8 cellular contexts compared by ENCODE assay signal in the genomic region with DNA sequence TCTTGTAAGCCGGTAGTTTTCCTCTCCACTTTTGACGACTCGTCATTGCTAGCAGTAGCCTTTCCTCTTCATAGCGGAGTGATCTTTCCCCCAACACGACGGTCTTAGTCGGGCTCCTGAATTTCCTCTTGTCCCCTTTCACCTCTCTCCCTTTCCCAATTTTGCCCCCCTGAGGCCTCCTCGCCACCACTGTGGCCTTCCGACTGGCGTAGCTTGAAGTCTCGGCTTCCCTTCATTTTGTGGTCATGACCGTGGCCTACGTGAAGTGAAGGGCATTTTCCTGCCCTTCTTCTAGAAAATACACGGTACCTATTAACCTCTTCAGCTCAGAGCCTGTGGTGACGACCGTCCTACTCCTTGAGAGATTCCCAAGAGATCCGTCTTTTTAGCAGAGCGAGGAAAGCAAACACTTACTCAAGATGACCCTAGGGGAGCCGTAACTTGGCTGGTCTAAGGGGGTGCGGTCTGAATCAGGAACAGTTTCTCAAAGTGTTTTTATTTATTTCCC. TPM values are rescaled to one million over a fixed set of nuclear protein-coding genes. Genes with fewer than 3 reads are reported as not detected.
A peak's percentile ranks its signal among the peaks of the same experiment; 100 is the strongest.
DNase-seq lines count a peak whose midpoint lies in the region; ATAC-seq lines count a peak whose summit lies in the region.

No MANE protein-coding gene starts in this region.

- H3K27ac ChIP-seq in angular gyrus (ENCODE audit: low read depth, low read length) = peak overlapping the region; percentile 99
- H3K27ac ChIP-seq in iPS-20b (ENCODE audit: low read length) = peak overlapping the region; percentile 93
- H3K27ac ChIP-seq in skeletal muscle tissue (ENCODE audit: low read depth, low read length) = peak overlapping the region; percentile 97

- no peak for ATAC-seq in esophagus mucosa

- peak; percentile 12 for DNase-seq in NCI-H1092 treated with DMSO at 0.1 percent for 48 hours (lab: John Stamatoyannopoulos, UW)
- no peak for DNase-seq in NCI-H1092 (lab: John Stamatoyannopoulos, UW)
- peak; percentile 24 to 73 for DNase-seq in NCI-H187 (lab: John Stamatoyannopoulos, UW)
- no peak for DNase-seq in activated CD8-positive, alpha-beta memory T cell treated with anti-CD3 and anti-CD28 coated beads, Interleukin-2, amount 50 U/mL, for 48 hours

- H3K36me3 ChIP-seq in iPS-20b (ENCODE audit: insufficient read depth, low read depth, low read length) (peaks cover 33% of the 10 kb centered on the region), skeletal muscle tissue (ENCODE audit: control insufficient read depth in 3 of 3, insufficient read depth in 3 of 3, low read length in 3 of 3) (peaks cover 4 to 12% (median 6%) of the 10 kb centered on the region in 3 donors)

- H3K9ac ChIP-seq in iPS-20b (ENCODE audit: low read depth, low read length) (peak overlapping the region; percentile 87), skeletal muscle tissue (ENCODE audit: low read depth in 1 of 3, low read length in 3 of 3) (peak overlapping the region; percentile 83 to 98 (median 94))

- H3K4me3 ChIP-seq in iPS-20b (ENCODE audit: low read length) = peak overlapping the region; percentile 87
- peak overlapping the region; percentile 84 to 97 (median 94) for H3K4me3 ChIP-seq in skeletal muscle tissue (ENCODE audit: low read length in 3 of 3)

- peaks cover 12% of the 10 kb centered on the region for H3K9me3 ChIP-seq in iPS-20b (ENCODE audit: insufficient read depth, low read depth, low read length)
- H3K9me3 ChIP-seq in skeletal muscle tissue (ENCODE audit: control insufficient read depth in 3 of 3, low read length in 3 of 3) = no peaks in the 10 kb centered on the region

- H3K4me1 ChIP-seq in iPS-20b (ENCODE audit: insufficient read depth, low read length) (peaks cover 3% of the 10 kb centered on the region; the same call in 1 of the 2 replicates), skeletal muscle tissue (ENCODE audit: control insufficient read depth in 3 of 3, insufficient read depth in 3 of 3, low read length in 3 of 3) (peaks cover 52 to 62% (median 55%) of the 10 kb centered on the region in 3 donors)

- H3K27me3 ChIP-seq in iPS-20b (ENCODE audit: insufficient read depth, low read length) = no peaks in the 10 kb centered on the region
- H3K27me3 ChIP-seq in skeletal muscle tissue (ENCODE audit: control insufficient read depth in 3 of 3, insufficient read depth in 3 of 3, low read length in 3 of 3) = no peaks in the 10 kb centered on the region

RNA-seq across cellular contexts. Expression of a gene that starts 0.8 kb away (rescaled TPM):
- total RNA-seq in skeletal muscle tissue (267 TPM), esophagus mucosa (149 TPM)

RNA-seq across cellular contexts. Expression of a gene that starts 55.7 kb away (rescaled TPM):
- total RNA-seq in skeletal muscle tissue (37.6 TPM), esophagus mucosa (13.3 TPM)

Comparison
In these comparisons a context has a peak if more than half of its experiments do, and no peak if none do; other contexts are left out.
1. DNase-seq: peak in NCI-H1092 treated with DMSO at 0.1 percent for 48 hours (single experiment) and NCI-H187 (2 of 2); none in NCI-H1092 (single experiment) and activated CD8-positive, alpha-beta memory T cell treated with anti-CD3 and anti-CD28 coated beads, Interleukin-2, amount 50 U/mL, for 48 hours (single experiment).
2. Peak in every context shown above with its lines, with median percentiles within 50 percentile points of each other: H3K27ac ChIP-seq.